Comparison of ENCODE assay signal across 15 cellular contexts in genomic region chr3:54670269-54671000, GRCh38.
DNase-seq lines count a peak whose midpoint lies in the region; ATAC-seq and TF ChIP-seq lines count a peak whose summit lies in the region.
"Had no signal": no experiment of that assay in that cellular context is flagged by ENCODE, and none has a peak within 500 bp of the region (broad histone marks: within the 10 kb centered on the region; RNA-seq: fewer than 3 reads in every experiment).

No MANE protein-coding gene starts in this region.

- H3K9me3 ChIP-seq in endodermal cell (ENCODE audit: control insufficient read depth, low read length): no peaks in the 10 kb centered on the region

- H3K36me3 ChIP-seq in GM23338 (ENCODE audit: insufficient read depth) (no peaks in the 10 kb centered on the region), endodermal cell (ENCODE audit: control insufficient read depth, insufficient read depth, low read length) (no peaks in the 10 kb centered on the region)

- no peak overlapping the region for H2AFZ ChIP-seq in GM23338

- H3K79me2 ChIP-seq in GM23338 (replicated peaks; ENCODE audit: insufficient read depth): peaks cover 21% of the 10 kb centered on the region

- H3K4me1 ChIP-seq in GM23338 (ENCODE audit: insufficient read depth) (peaks cover 37% of the 10 kb centered on the region), endodermal cell (ENCODE audit: control insufficient read depth, insufficient read depth, low read length) (peaks cover 4% of the 10 kb centered on the region)

- H3K4me2 ChIP-seq in GM23338: peak overlapping the region; percentile 25

- H4K20me1 ChIP-seq in GM23338 (replicated peaks; ENCODE audit: insufficient read depth): no peaks in the 10 kb centered on the region

- H3K27me3 ChIP-seq in GM23338 (ENCODE audit: insufficient read depth): no peaks in the 10 kb centered on the region
- H3K27me3 ChIP-seq in endodermal cell (ENCODE audit: control insufficient read depth, insufficient read depth, low read length, poor library complexity, severe bottlenecking): no peaks in the 10 kb centered on the region

- H3K27ac ChIP-seq in GM23338 (ENCODE audit: low read depth) (no peak overlapping the region), endodermal cell (ENCODE audit: low read depth, low read length) (peak overlapping the region; percentile 16)

- peak in 1 of 2 experiments; percentile 37; a peak in 1 of 4 replicates for TF ChIP-seq CTCF in GM23338 (conservative IDR thresholded peaks at IDR 0.05; ENCODE audit: low read depth in 2 of 2)
- no peak for TF ChIP-seq CTCF in endodermal cell (conservative IDR thresholded peaks at IDR 0.05)
- no peak for TF ChIP-seq CTCF in nephron (IDR thresholded peaks at IDR 0.05; ENCODE audit: unreplicated experiment in 3 of 3)

- peaks cover 26% of the 10 kb centered on the region for H3K9me2 ChIP-seq in GM23338 (ENCODE audit: insufficient read depth)

- 0 out of 2 replicates have a peak overlapping the region, but pooled peaks have one; percentile 4 for H3K4me3 ChIP-seq in GM23338
- no peak overlapping the region for H3K4me3 ChIP-seq in endodermal cell (ENCODE audit: low read length)

- no peaks in the 10 kb centered on the region for H3K27me3 Mint-ChIP-seq in GM23338 (ENCODE audit: insufficient read depth, low read depth, poor library complexity)
- H3K27me3 Mint-ChIP-seq in endodermal cell (ENCODE audit: insufficient read depth): no peaks in the 10 kb centered on the region
- H3K27me3 Mint-ChIP-seq in nephron (ENCODE audit: low read depth): peaks cover 14% of the 10 kb centered on the region
- no peaks in the 10 kb centered on the region for H3K27me3 Mint-ChIP-seq in activated T-cell treated with anti-CD3 and anti-CD28 coated beads, Interleukin-2, amount 50 U/mL, for 24 hours

- H3K9me3 Mint-ChIP-seq in GM23338: no peaks in the 10 kb centered on the region
- no peaks in the 10 kb centered on the region for H3K9me3 Mint-ChIP-seq in endodermal cell
- H3K9me3 Mint-ChIP-seq in nephron: peaks cover 7% of the 10 kb centered on the region
- H3K9me3 Mint-ChIP-seq in activated T-cell treated with anti-CD3 and anti-CD28 coated beads, Interleukin-2, amount 50 U/mL, for 24 hours: no peaks in the 10 kb centered on the region

- H3K27ac Mint-ChIP-seq in GM23338 (no peak overlapping the region), endodermal cell (no peak overlapping the region), nephron (peak overlapping the region; percentile 57 to 74 (median 68))
- H3K27ac Mint-ChIP-seq in activated T-cell treated with anti-CD3 and anti-CD28 coated beads, Interleukin-2, amount 50 U/mL, for 24 hours: no peak overlapping the region

- no peaks in the 10 kb centered on the region for H3F3A ChIP-seq in GM23338 (replicated peaks; ENCODE audit: low read depth)

- WGBS in endodermal cell (ENCODE audit: insufficient coverage in 1 of 2, insufficient read length in 1 of 2), 2 experiments: 66 to 68% methylated on average over 6 to 7 of the region's 8 CpGs

- H3K4me3 Mint-ChIP-seq in GM23338 (peak overlapping the region; percentile 6; the same call in 1 of the 3 replicates), endodermal cell (no peak overlapping the region), nephron (no peak overlapping the region)
- H3K4me3 Mint-ChIP-seq in activated T-cell treated with anti-CD3 and anti-CD28 coated beads, Interleukin-2, amount 50 U/mL, for 24 hours: no peak overlapping the region

- H3K4me1 Mint-ChIP-seq in GM23338 (peaks cover 59% of the 10 kb centered on the region), endodermal cell (peaks cover 45% of the 10 kb centered on the region), nephron (peaks cover 33% of the 10 kb centered on the region)
- H3K4me1 Mint-ChIP-seq in activated T-cell treated with anti-CD3 and anti-CD28 coated beads, Interleukin-2, amount 50 U/mL, for 24 hours (ENCODE audit: low read depth): no peaks in the 10 kb centered on the region

- ATAC-seq in GM23338 (peak; percentile 98), HG03196 (IDR thresholded peaks at IDR 0.05; ENCODE audit: unreplicated experiment) (no peak), GM18502 (IDR thresholded peaks at IDR 0.05; ENCODE audit: poor library complexity, unreplicated experiment) (no peak)
- ATAC-seq: HCT116 had no signal

- DNase-seq in GM23338 (ENCODE audit: low spot score) (peak; percentile 70), NCI-H2171 treated with DMSO at 0.1 percent for 48 hours (lab: John Stamatoyannopoulos, UW) (peak; percentile 61), endodermal cell (peak; percentile 66), activated gamma-delta T cell treated with Interleukin-2 at 50 U/mL for 16 hours (no peak)
- no peak for DNase-seq in activated T-cell treated with anti-CD3 and anti-CD28 coated beads, Interleukin-2, amount 50 U/mL, for 24 hours
- DNase-seq: activated CD4-positive, alpha-beta T cell treated with anti-CD3 and anti-CD28 coated beads, Interleukin-2, amount 50 U/mL, for 48 hours; activated naive CD4-positive, alpha-beta T cell treated with anti-CD3 and anti-CD28 coated beads, Interleukin-2, amount 50 U/mL, for 16 hours; EL; Karpas-422; left ventricle myocardium superior; NCI-H1092 treated with DMSO at 0.1 percent for 48 hours had no signal

- no peak overlapping the region for H3K9ac ChIP-seq in endodermal cell (ENCODE audit: extremely low read depth, low read length, poor library complexity, severe bottlenecking)

- H3K36me3 Mint-ChIP-seq in GM23338 (ENCODE audit: low read depth): peaks cover 3% of the 10 kb centered on the region; the same call in 1 of the 3 replicates
- H3K36me3 Mint-ChIP-seq in endodermal cell (ENCODE audit: low read depth): no peaks in the 10 kb centered on the region
- no peaks in the 10 kb centered on the region for H3K36me3 Mint-ChIP-seq in nephron (ENCODE audit: low read depth)
- H3K36me3 Mint-ChIP-seq in activated T-cell treated with anti-CD3 and anti-CD28 coated beads, Interleukin-2, amount 50 U/mL, for 24 hours (ENCODE audit: low read depth): no peaks in the 10 kb centered on the region

TF ChIP-seq in GM23338, 12 proteins besides CTCF, POLR2A, EP300 and RAD21:
- peak; percentile 36; the same call in 1 of the 2 replicates for TF ChIP-seq ZNF462 (CRISPR knock-in tag; IDR thresholded peaks at IDR 0.05)
- TF ChIP-seq ZNF331 (CRISPR knock-in tag; IDR thresholded peaks at IDR 0.05; ENCODE audit: low read depth): no peak
TF ChIP-seq in GM23338: peak in this region for 1.

Comparison
In these comparisons a context has a peak if more than half of its experiments do, and no peak if none do; other contexts are left out.
1. DNase-seq: peak in GM23338 (single experiment), NCI-H2171 treated with DMSO at 0.1 percent for 48 hours (single experiment) and endodermal cell (single experiment); none in activated T-cell treated with anti-CD3 and anti-CD28 coated beads, Interleukin-2, amount 50 U/mL, for 24 hours (single experiment) and activated gamma-delta T cell treated with Interleukin-2 at 50 U/mL for 16 hours (single experiment).
2. H3K27ac Mint-ChIP-seq: peak in nephron (3 of 3); none in GM23338 (single experiment), endodermal cell (single experiment) and activated T-cell treated with anti-CD3 and anti-CD28 coated beads, Interleukin-2, amount 50 U/mL, for 24 hours (single experiment).